In the genomic region with DNA sequence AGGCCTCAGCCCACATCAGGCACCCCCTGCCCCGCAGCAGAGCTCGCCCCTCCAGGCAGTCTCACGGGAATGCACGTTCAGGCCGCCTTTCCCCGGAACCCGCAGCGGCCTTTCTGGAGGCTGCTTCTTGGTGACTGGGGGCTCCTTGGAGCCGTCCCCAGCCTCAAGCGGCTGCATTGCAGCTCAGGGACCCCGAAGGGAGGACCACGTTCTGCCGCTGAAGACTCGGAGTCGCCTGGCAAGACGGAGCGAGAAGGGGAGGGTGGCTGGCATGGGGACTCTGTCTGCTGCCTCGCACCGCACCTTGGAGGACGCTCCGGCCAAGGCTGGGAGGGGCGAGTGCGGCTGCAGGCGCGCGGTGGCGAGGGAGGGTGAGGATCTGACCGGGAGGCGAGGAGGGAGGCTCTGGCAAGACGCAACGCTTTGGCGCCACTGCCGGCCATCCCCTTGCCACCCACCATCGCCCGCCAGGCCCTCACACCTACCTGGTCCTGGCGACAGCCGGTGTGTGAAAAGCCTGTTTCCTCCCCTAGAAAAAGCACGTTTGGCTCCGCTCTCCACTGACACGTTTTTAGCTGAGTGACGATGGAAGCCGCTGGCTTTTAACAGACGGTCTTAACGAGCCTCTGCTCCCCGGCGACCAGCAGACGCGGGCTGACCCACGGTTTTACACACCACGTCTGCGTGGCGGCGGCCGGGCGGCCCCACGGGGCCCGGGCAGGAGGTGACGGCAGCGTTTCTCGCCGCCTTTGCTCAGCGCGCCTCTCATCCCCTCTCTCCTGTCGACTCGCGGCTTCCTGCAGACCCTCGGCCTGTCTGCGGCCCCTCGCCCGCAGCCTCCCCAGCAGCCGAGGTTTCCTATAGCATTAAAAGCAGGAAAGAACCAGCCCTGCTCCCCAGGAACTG, we compare ENCODE assay signal across 22 cellular contexts. TPM values are rescaled to one million over a fixed set of nuclear protein-coding genes. Genes with fewer than 3 reads are reported as not detected.
A peak's percentile ranks its signal among the peaks of the same experiment; 100 is the strongest.
DNase-seq lines count a peak whose midpoint lies in the region; ATAC-seq and TF ChIP-seq lines count a peak whose summit lies in the region.
"Had no signal": no experiment of that assay in that cellular context is flagged by ENCODE, and none has a peak within 500 bp of the region (broad histone marks: within the 10 kb centered on the region; RNA-seq: fewer than 3 reads in every experiment).

No MANE protein-coding gene starts in this region.

- no peak overlapping the region for H3K27ac ChIP-seq in 22Rv1
- H3K27ac ChIP-seq in parathyroid adenoma: no peak overlapping the region
- H3K27ac ChIP-seq: A549, SJSA1 had no signal

- CTCF ChIA-PET in activated CD8-positive, alpha-beta memory T cell treated with anti-CD3 and anti-CD28 coated beads, Interleukin-2, amount 10 ng/mL, durations not matched to agents 7 days and 5 days (lab: Charles Lee): no interaction called here

- no peak for ATAC-seq in GM21390 (IDR thresholded peaks at IDR 0.05; ENCODE audit: unreplicated experiment)
- no peak for ATAC-seq in activated CD8-positive, alpha-beta memory T cell treated with anti-CD3 and anti-CD28 coated beads, Interleukin-2, amount 10 ng/mL, durations not matched to agents 7 days and 5 days
- ATAC-seq: A549, GM12878, HepG2 had no signal

- DNase-seq in DMS 273 (lab: John Stamatoyannopoulos, UW; ENCODE audit: unreplicated experiment) (peak; percentile 49), adipocyte (ENCODE audit: low read depth) (peak; percentile 18)
- no peak for DNase-seq in activated CD4-positive, alpha-beta T cell treated with anti-CD3 and anti-CD28 coated beads for 1 hour
- no peak for DNase-seq in activated CD8-positive, alpha-beta memory T cell treated with anti-CD3 and anti-CD28 coated beads, Interleukin-2, amount 10 ng/mL, durations not matched to agents 7 days and 5 days
- DNase-seq: Calu3, GDM1, MV-4-11, NCI-H1105, NCI-H1436 treated with DMSO at 0.1 percent for 48 hours, NCI-H187 treated with DMSO at 0.1 percent for 48 hours, NCI-H524 treated with DMSO at 0.1 percent for 48 hours, NCI-H774 had no signal

- peaks cover 14% of the 10 kb centered on the region for H3K27me3 Mint-ChIP-seq in activated CD8-positive, alpha-beta memory T cell treated with anti-CD3 and anti-CD28 coated beads, Interleukin-2, amount 10 ng/mL, durations not matched to agents 7 days and 5 days

- H3K27me3 ChIP-seq in adipocyte (replicated peaks; ENCODE audit: control insufficient read depth, insufficient read depth, low read length): peaks cover 24% of the 10 kb centered on the region
- H3K27me3 ChIP-seq in parathyroid adenoma (ENCODE audit: control insufficient read depth, insufficient read depth, low read length): no peaks in the 10 kb centered on the region

- no peak overlapping the region for H3K27ac Mint-ChIP-seq in activated CD8-positive, alpha-beta memory T cell treated with anti-CD3 and anti-CD28 coated beads, Interleukin-2, amount 10 ng/mL, durations not matched to agents 7 days and 5 days

- peak; percentile 21 for TF ChIP-seq CTCF in 22Rv1 (IDR thresholded peaks at IDR 0.05)
- TF ChIP-seq CTCF in parathyroid adenoma (IDR thresholded peaks at IDR 0.05): no peak

- no peak overlapping the region for H3K4me3 Mint-ChIP-seq in activated CD8-positive, alpha-beta memory T cell treated with anti-CD3 and anti-CD28 coated beads, Interleukin-2, amount 10 ng/mL, durations not matched to agents 7 days and 5 days

- H3K4me2 ChIP-seq in parathyroid adenoma (ENCODE audit: low read length): no peak overlapping the region
- H3K4me2 ChIP-seq: A549 had no signal

- no peaks in the 10 kb centered on the region for H3K79me2 ChIP-seq in parathyroid adenoma

- H3K4me1 ChIP-seq in adipocyte (ENCODE audit: control insufficient read depth, insufficient read depth, low read length): peaks cover 17% of the 10 kb centered on the region
- H3K4me1 ChIP-seq in parathyroid adenoma: no peaks in the 10 kb centered on the region

- H3K9me3 ChIP-seq in adipocyte (ENCODE audit: control insufficient read depth, low read length): peaks cover 2% of the 10 kb centered on the region
- H3K9me3 ChIP-seq in parathyroid adenoma (ENCODE audit: control insufficient read depth, low read length): no peaks in the 10 kb centered on the region
- H3K9me3 ChIP-seq: SJSA1 had no signal

- H3K9me3 Mint-ChIP-seq in activated CD8-positive, alpha-beta memory T cell treated with anti-CD3 and anti-CD28 coated beads, Interleukin-2, amount 10 ng/mL, durations not matched to agents 7 days and 5 days (ENCODE audit: low read depth): no peaks in the 10 kb centered on the region

- H3K36me3 Mint-ChIP-seq in activated CD8-positive, alpha-beta memory T cell treated with anti-CD3 and anti-CD28 coated beads, Interleukin-2, amount 10 ng/mL, durations not matched to agents 7 days and 5 days: no peaks in the 10 kb centered on the region

- H2AFZ ChIP-seq in parathyroid adenoma: peak overlapping the region; percentile 56

- peaks cover 12% of the 10 kb centered on the region for H3K4me1 Mint-ChIP-seq in activated CD8-positive, alpha-beta memory T cell treated with anti-CD3 and anti-CD28 coated beads, Interleukin-2, amount 10 ng/mL, durations not matched to agents 7 days and 5 days

- H3K4me3 ChIP-seq in adipocyte (ENCODE audit: low read length): no peak overlapping the region
- no peak overlapping the region for H3K4me3 ChIP-seq in parathyroid adenoma (ENCODE audit: low read depth, low read length)
- H3K4me3 ChIP-seq: A549, GM12878, SJSA1 had no signal

- H3K9ac ChIP-seq in adipocyte (ENCODE audit: low read length) (no peak overlapping the region), parathyroid adenoma (no peak overlapping the region)

- H3K36me3 ChIP-seq in adipocyte (ENCODE audit: control insufficient read depth, insufficient read depth, low read length, severe bottlenecking) (no peaks in the 10 kb centered on the region), parathyroid adenoma (ENCODE audit: control insufficient read depth, insufficient read depth, low read length) (no peaks in the 10 kb centered on the region)
- H3K36me3 ChIP-seq: SJSA1 had no signal

RNA-seq across cellular contexts. Expression of gene GNG13, which starts 16.7 kb away (rescaled TPM):
- total RNA-seq in activated CD8-positive, alpha-beta memory T cell treated with anti-CD3 and anti-CD28 coated beads, Interleukin-2, amount 10 ng/mL, durations not matched to agents 7 days and 5 days: not detected
- total RNA-seq: Calu3, GM12878, HepG2, HT1080, LHCN-M2, MCF 10A, SJSA1 had no signal

RNA-seq across cellular contexts. Expression of gene CHTF18, which starts 28.8 kb away (rescaled TPM):
- 100 to 1,000 TPM; 125 to 139 TPM for total RNA-seq in activated CD8-positive, alpha-beta memory T cell treated with anti-CD3 and anti-CD28 coated beads, Interleukin-2, amount 10 ng/mL, durations not matched to agents 7 days and 5 days

RNA-seq across cellular contexts. Expression of gene RPUSD1, which starts 29.1 kb away (rescaled TPM):
- total RNA-seq in activated CD8-positive, alpha-beta memory T cell treated with anti-CD3 and anti-CD28 coated beads, Interleukin-2, amount 10 ng/mL, durations not matched to agents 7 days and 5 days: 10 to 100 TPM; 27.8 to 38.0 TPM

RNA-seq across cellular contexts. Expression of gene MSLN, which starts 56.7 kb away (rescaled TPM):
- not detected for total RNA-seq in activated CD8-positive, alpha-beta memory T cell treated with anti-CD3 and anti-CD28 coated beads, Interleukin-2, amount 10 ng/mL, durations not matched to agents 7 days and 5 days
- total RNA-seq: GM12878, HT1080, LHCN-M2, SJSA1 had no signal

Comparison
In these comparisons a context has a peak if more than half of its experiments do, and no peak if none do; other contexts are left out.
1. DNase-seq: peak in DMS 273 (single experiment) and adipocyte (single experiment); none in activated CD4-positive, alpha-beta T cell treated with anti-CD3 and anti-CD28 coated beads for 1 hour (single experiment) and activated CD8-positive, alpha-beta memory T cell treated with anti-CD3 and anti-CD28 coated beads, Interleukin-2, amount 10 ng/mL, durations not matched to agents 7 days and 5 days (single experiment).